ENCODE assay signal across 27 cellular contexts in genomic region chr12:38162708-38163441, GRCh38.
"Had no signal": no experiment of that assay in that cellular context is flagged by ENCODE, and none has a peak within 500 bp of the region (broad histone marks: within the 10 kb centered on the region; RNA-seq: fewer than 3 reads in every experiment).

No MANE protein-coding gene starts in this region.

- H3K9me3 ChIP-seq: lower lobe of right lung, pancreas, psoas muscle, right lobe of liver, suprapubic skin, thoracic aorta, uterus had no signal

- H3K4me2 ChIP-seq: smooth muscle cell had no signal

- H3K27ac ChIP-seq: lower lobe of right lung, pancreas, psoas muscle, right lobe of liver, suprapubic skin, thoracic aorta, tibial artery, uterus had no signal

- H3K4me1 Mint-ChIP-seq: mesothelial cell of epicardium, naive B cell, natural killer cell, nephron progenitor cell had no signal

- H3K4me1 ChIP-seq: lower lobe of right lung, pancreas, psoas muscle, right lobe of liver, suprapubic skin, tibial artery, uterus had no signal

- H3K4me3 ChIP-seq: lower lobe of right lung, pancreas, psoas muscle, right lobe of liver, smooth muscle cell, suprapubic skin, thoracic aorta, tibial artery, uterus had no signal

- H3K9me3 Mint-ChIP-seq: stimulated activated naive CD8-positive, alpha-beta T cell treated with anti-CD3 and anti-CD28 coated beads, Interleukin-15, Interleukin-2, amounts not matched to agents 100 ng/mL and 50 ng/mL, for 24 hours had no signal

- ATAC-seq: left cardiac atrium, left lobe of liver, left ventricle myocardium superior, natural killer cell, pancreas, psoas muscle had no signal

- H3K4me3 Mint-ChIP-seq: mesothelial cell of epicardium; naive B cell; natural killer cell; nephron progenitor cell; stimulated activated naive CD8-positive, alpha-beta T cell treated with anti-CD3 and anti-CD28 coated beads, Interleukin-15, Interleukin-2, amounts not matched to agents 100 ng/mL and 50 ng/mL, for 24 hours had no signal

- H3K27me3 ChIP-seq: pancreas, right lobe of liver, suprapubic skin, tibial artery, uterus had no signal

- H3K36me3 Mint-ChIP-seq: mesothelial cell of epicardium had no signal

- H3K27ac Mint-ChIP-seq: mesothelial cell of epicardium; naive B cell; natural killer cell; nephron progenitor cell; stimulated activated naive CD8-positive, alpha-beta T cell treated with anti-CD3 and anti-CD28 coated beads, Interleukin-15, Interleukin-2, amounts not matched to agents 100 ng/mL and 50 ng/mL, for 24 hours had no signal

- H3K27me3 Mint-ChIP-seq: naive B cell; stimulated activated naive CD8-positive, alpha-beta T cell treated with anti-CD3 and anti-CD28 coated beads, Interleukin-15, Interleukin-2, amounts not matched to agents 100 ng/mL and 50 ng/mL, for 24 hours had no signal

- DNase-seq: hippocampal formation; kidney glomerular epithelial cell; left cardiac atrium; left ventricle myocardium superior; lower lobe of right lung; mammary epithelial cell; mesenchymal stem cell; naive B cell; natural killer cell; nephron progenitor cell; right lobe of liver; stimulated activated CD4-positive, alpha-beta T cell treated with anti-CD3 and anti-CD28 coated beads, Interleukin-12 subunit alpha, Interleukin-12 subunit beta, amount 100 ng/mL, for 4 hours; stimulated activated CD4-positive, alpha-beta T cell treated with anti-CD3 and anti-CD28 coated beads, Interleukin-15, amount 100 ng/mL, for 24 hours; stimulated activated CD4-positive, alpha-beta T cell treated with anti-CD3 and anti-CD28 coated beads, Interleukin-2, amount 100 ng/mL, for 24 hours; stimulated activated CD4-positive, alpha-beta T cell treated with anti-CD3 and anti-CD28 coated beads, Interleukin-4, amount 100 ng/mL, for 1 hour; stimulated activated naive CD4-positive, alpha-beta T cell; tibial artery; trophoblast cell had no signal

- H3K36me3 ChIP-seq: lower lobe of right lung, pancreas, right lobe of liver, suprapubic skin, thoracic aorta, tibial artery, uterus had no signal
